1 cellular context compared by ENCODE assay signal in the genomic region with DNA sequence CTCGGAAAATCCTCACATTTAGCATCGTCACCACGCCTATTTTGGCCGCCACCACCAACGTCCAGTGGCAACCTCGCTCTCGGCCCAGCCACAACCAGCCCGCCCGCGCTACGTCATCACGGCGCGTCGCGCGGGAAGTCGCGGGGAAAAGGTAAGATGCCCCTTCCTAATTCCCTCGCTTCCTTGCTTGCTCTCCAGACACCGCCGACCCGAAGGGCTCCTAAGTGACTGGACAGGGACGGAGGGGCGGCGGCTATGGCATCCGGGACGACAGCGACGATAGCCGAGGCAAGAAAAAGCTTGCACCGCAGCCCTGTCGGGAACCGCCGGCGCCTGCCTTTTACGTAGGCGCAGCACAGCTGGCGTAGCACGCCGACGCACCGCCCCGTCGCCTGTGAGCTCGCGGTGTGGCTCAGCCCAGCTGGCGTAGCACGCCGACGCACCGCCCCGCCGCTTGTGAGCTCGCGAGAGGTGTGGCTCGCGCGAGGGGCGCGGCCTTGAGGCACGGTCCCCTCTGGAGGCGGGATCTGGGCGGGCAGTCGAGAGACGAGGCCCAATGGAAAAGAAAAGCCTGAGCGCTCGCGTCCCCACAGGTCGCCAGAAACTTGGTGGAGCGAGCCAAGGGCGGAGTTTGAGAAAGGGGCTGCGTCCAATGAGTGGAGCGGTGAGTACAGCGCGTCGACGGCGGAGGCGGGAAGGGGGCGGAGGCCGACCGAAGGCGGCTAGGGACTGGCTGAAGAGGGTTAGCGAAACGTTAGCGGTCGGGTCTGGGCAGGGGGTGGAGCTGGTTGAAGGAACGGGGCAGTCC.
TF ChIP-seq lines count a peak whose summit lies in the region.

TSS of gene HDAC6 (plus strand) at position 787 of the 808 bp plus-strand sequence. CDS start 626 bp downstream, outside the sequence.

TF ChIP-seq in K562, 482 proteins besides CTCF, POLR2A, EP300 and RAD21 (continued from another document and continues in another):
- TF ChIP-seq PRDM10 (IDR thresholded peaks at IDR 0.05; ENCODE audit: partially characterized antibody) (no peak), MXD1 (CRISPR knock-in tag; IDR thresholded peaks at IDR 0.05; ENCODE audit: borderline replicate concordance, poor library complexity, severe bottlenecking) (no peak), NCOA1 (IDR thresholded peaks at IDR 0.05; ENCODE audit: low read depth) (no peak), NCOR1 (IDR thresholded peaks at IDR 0.05) (no peak), ZNF12 (CRISPR knock-in tag; IDR thresholded peaks at IDR 0.05) (no peak), NFIX (CRISPR knock-in tag; IDR thresholded peaks at IDR 0.05; ENCODE audit: low read depth) (no peak), ZNF324 (CRISPR knock-in tag; IDR thresholded peaks at IDR 0.05) (no peak), NCOA4 (IDR thresholded peaks at IDR 0.05; ENCODE audit: partially characterized antibody) (no peak), CEBPZ (IDR thresholded peaks at IDR 0.05; ENCODE audit: borderline replicate concordance, low read depth, low read length) (no peak; the same call in 1 of the 2 replicates), LEF1 (IDR thresholded peaks at IDR 0.05) (no peak), PRPF4 (IDR thresholded peaks at IDR 0.05; ENCODE audit: insufficient read depth, low read depth, low read length, poor library complexity, severe bottlenecking) (no peak), POLR2AphosphoS2 (IDR thresholded peaks at IDR 0.05; ENCODE audit: low read length) (no peak), ZNF23 (CRISPR knock-in tag; IDR thresholded peaks at IDR 0.05) (no peak), ZNF263 (CRISPR knock-in tag; IDR thresholded peaks at IDR 0.05; ENCODE audit: borderline replicate concordance) (0 out of 2 replicates have a peak, but pooled peaks have one; percentile 25), RBBP5 (IDR thresholded peaks at IDR 0.05; ENCODE audit: borderline replicate concordance, insufficient read depth, low read length, poor library complexity, severe bottlenecking) (peak; percentile 59), MTA1 (IDR thresholded peaks at IDR 0.05; ENCODE audit: borderline replicate concordance) (peak; percentile 99), ARID4B (CRISPR knock-in tag; IDR thresholded peaks at IDR 0.05) (peak; percentile 97), KAT7 (CRISPR knock-in tag; IDR thresholded peaks at IDR 0.05; ENCODE audit: borderline replicate concordance) (no peak), HDAC6 (IDR thresholded peaks at IDR 0.05; ENCODE audit: low read depth, low read length) (no peak), SMAD3 (CRISPR knock-in tag; conservative IDR thresholded peaks at IDR 0.05) (no peak), ZKSCAN3 (CRISPR knock-in tag; IDR thresholded peaks at IDR 0.05) (no peak), ZNF699 (CRISPR knock-in tag; IDR thresholded peaks at IDR 0.05; ENCODE audit: insufficient replicate concordance) (no peak), CHCHD3 (CRISPR knock-in tag; IDR thresholded peaks at IDR 0.05) (no peak), ZBTB9 (CRISPR knock-in tag; IDR thresholded peaks at IDR 0.05) (no peak), BCLAF1 (IDR thresholded peaks at IDR 0.05; ENCODE audit: borderline replicate concordance in 1 of 2, control insufficient read depth in 1 of 2, low read depth in 2 of 2, low read length in 1 of 2) (no peak), RNF2 (IDR thresholded peaks at IDR 0.05) (no peak; the same call in 1 of the 2 replicates), BRD4 (IDR thresholded peaks at IDR 0.05) (0 out of 2 replicates have a peak, but pooled peaks have one; percentile 61), TRIM24 (IDR thresholded peaks at IDR 0.05) (no peak)
- TF ChIP-seq, protein P1, sequence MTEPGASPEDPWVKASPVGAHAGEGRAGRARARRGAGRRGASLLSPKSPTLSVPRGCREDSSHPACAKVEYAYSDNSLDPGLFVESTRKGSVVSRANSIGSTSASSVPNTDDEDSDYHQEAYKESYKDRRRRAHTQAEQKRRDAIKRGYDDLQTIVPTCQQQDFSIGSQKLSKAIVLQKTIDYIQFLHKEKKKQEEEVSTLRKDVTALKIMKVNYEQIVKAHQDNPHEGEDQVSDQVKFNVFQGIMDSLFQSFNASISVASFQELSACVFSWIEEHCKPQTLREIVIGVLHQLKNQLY (CRISPR knock-in tag; conservative IDR thresholded peaks at IDR 0.05) = no peak
- TF ChIP-seq, protein P2, sequence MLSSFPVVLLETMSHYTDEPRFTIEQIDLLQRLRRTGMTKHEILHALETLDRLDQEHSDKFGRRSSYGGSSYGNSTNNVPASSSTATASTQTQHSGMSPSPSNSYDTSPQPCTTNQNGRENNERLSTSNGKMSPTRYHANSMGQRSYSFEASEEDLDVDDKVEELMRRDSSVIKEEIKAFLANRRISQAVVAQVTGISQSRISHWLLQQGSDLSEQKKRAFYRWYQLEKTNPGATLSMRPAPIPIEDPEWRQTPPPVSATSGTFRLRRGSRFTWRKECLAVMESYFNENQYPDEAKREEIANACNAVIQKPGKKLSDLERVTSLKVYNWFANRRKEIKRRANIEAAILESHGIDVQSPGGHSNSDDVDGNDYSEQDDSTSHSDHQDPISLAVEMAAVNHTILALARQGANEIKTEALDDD (IDR thresholded peaks at IDR 0.05) = peak; percentile 74; the same call in 1 of the 2 replicates
